In the genomic region with DNA sequence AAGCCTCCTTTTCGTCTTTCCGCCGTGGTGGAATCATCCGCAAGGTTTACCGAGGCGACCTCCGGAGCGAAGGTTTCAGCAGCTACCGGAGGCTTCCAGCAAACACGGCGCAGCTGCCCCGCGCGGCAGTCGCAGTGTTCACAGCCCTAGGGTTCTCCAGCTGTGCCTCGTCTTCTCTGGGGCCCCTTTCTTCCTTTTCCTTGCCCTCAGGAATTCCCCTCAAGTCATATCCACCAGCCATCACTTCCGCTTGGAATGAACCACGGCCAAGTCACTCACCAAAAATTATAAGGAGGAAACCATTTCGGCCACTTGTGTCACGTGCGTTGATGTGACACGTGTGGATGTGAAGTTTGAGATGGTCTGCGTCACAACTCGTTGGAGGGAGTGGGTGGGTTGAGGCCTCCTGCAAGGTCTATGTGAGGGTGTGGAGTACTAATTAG, we compare ENCODE assay signal across 8 cellular contexts. TPM values are rescaled to one million over a fixed set of nuclear protein-coding genes. Genes with fewer than 3 reads are reported as not detected.
A peak's percentile ranks its signal among the peaks of the same experiment; 100 is the strongest.
DNase-seq lines count a peak whose midpoint lies in the region; ATAC-seq and TF ChIP-seq lines count a peak whose summit lies in the region.

No MANE protein-coding gene starts in this region.

- DNase-seq in AG10803 (ENCODE audit: low read depth) (peak; percentile 79), HK-2 (ENCODE audit: unreplicated experiment) (peak; percentile 68), left cardiac atrium (peak; percentile 57), NCI-H1105 treated with DMSO at 0.1 percent for 48 hours (lab: John Stamatoyannopoulos, UW) (no peak), DMS 273 treated with DMSO at 0.1 percent for 48 hours (lab: John Stamatoyannopoulos, UW) (no peak)
- peak; percentile 57 for DNase-seq in activated T-helper 9 cell treated with anti-CD3 and anti-CD28 coated beads, Interleukin-2, amount 50 U/mL, for 16 hours (ENCODE audit: low read depth)

- no peaks in the 10 kb centered on the region for H3K27me3 ChIP-seq in skeletal muscle satellite cell (ENCODE audit: control insufficient read depth, insufficient read depth, low read length)

- H3K4me2 ChIP-seq in skeletal muscle satellite cell (ENCODE audit: low read length) = peak overlapping the region; percentile 83

- ATAC-seq in GM19438 (IDR thresholded peaks at IDR 0.05; ENCODE audit: low read depth, unreplicated experiment) (peak; percentile 32), left cardiac atrium (peak; percentile 0 to 1)

- H3K9me3 ChIP-seq in skeletal muscle satellite cell (replicated peaks; ENCODE audit: low read length) = no peaks in the 10 kb centered on the region

- H3K9ac ChIP-seq in skeletal muscle satellite cell (ENCODE audit: low read depth, low read length) = peak overlapping the region; percentile 80

- peak overlapping the region; percentile 63 for H3K4me3 ChIP-seq in AG10803 (ENCODE audit: low read length)
- H3K4me3 ChIP-seq in skeletal muscle satellite cell (ENCODE audit: low read length) = peak overlapping the region; percentile 73

- peaks cover 38% of the 10 kb centered on the region for H3K4me1 ChIP-seq in skeletal muscle satellite cell (ENCODE audit: control insufficient read depth, insufficient read depth, low read length)

- H3K36me3 ChIP-seq in skeletal muscle satellite cell (ENCODE audit: insufficient read depth, low read length) = no peaks in the 10 kb centered on the region

- intact Hi-C loops in left cardiac atrium (cut with DNase I) = loop anchor here (2.0 to 10.0 kb wide), 4 partner anchors 66 to 218 kb away; a partner anchor contains a TSS

- no peak for TF ChIP-seq CTCF in AG10803 (conservative IDR thresholded peaks at IDR 0.05; ENCODE audit: low read length)

RNA-seq across cellular contexts. Expression of a gene that starts 0.6 kb away (rescaled TPM):
- 10 to 100 TPM; 11.4 to 15.4 TPM for total RNA-seq in left cardiac atrium
- 5.5 and 9.4 TPM in 2 replicates for total RNA-seq in skeletal muscle satellite cell (2012; rRNA removed)

Comparison
In these comparisons a context has a peak if more than half of its experiments do, and no peak if none do; other contexts are left out.
1. DNase-seq: peak in AG10803 (single experiment), HK-2 (single experiment), activated T-helper 9 cell treated with anti-CD3 and anti-CD28 coated beads, Interleukin-2, amount 50 U/mL, for 16 hours (single experiment) and left cardiac atrium (single experiment); none in NCI-H1105 treated with DMSO at 0.1 percent for 48 hours (single experiment) and DMS 273 treated with DMSO at 0.1 percent for 48 hours (single experiment).